15 cellular contexts compared by ENCODE assay signal in the genomic region with DNA sequence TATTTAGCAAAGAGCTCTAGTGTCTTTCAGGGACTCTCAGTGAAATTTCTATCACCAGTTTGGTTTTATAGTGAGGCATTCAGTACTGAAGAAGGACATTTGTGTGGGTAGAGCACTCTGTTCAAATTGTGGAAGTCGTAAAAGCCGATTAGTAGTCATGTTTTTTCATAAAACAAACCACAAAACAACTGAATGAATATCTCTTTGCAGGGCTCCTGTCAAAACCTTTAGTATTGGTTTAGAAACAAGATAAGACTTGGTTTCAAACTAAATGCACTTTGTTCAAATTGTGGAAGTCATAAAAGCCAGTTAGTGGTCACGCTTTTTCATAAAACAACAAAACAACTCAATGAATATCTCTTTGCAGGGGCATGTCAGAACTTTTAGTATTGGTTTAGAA. TPM values are rescaled to one million over a fixed set of nuclear protein-coding genes. Genes with fewer than 3 reads are reported as not detected.
DNase-seq lines count a peak whose midpoint lies in the region; ATAC-seq and TF ChIP-seq lines count a peak whose summit lies in the region.
"Had no signal": no experiment of that assay in that cellular context is flagged by ENCODE, and none has a peak within 500 bp of the region (broad histone marks: within the 10 kb centered on the region; RNA-seq: fewer than 3 reads in every experiment).

No MANE protein-coding gene starts in this region.

- H3K27ac Mint-ChIP-seq in nephron, result peak overlapping the region; percentile 9 to 15 (median 12)
- no peak overlapping the region for H3K27ac Mint-ChIP-seq in activated CD4-positive, alpha-beta T cell treated with anti-CD3 and anti-CD28 coated beads, Interleukin-2, amount 10 ng/mL, durations not matched to agents 24 days and 14 days
- H3K27ac Mint-ChIP-seq: IgD-negative memory B cell had no signal

- peaks cover 7% of the 10 kb centered on the region for H3K9me3 Mint-ChIP-seq in nephron
- no peaks in the 10 kb centered on the region for H3K9me3 Mint-ChIP-seq in activated CD4-positive, alpha-beta T cell treated with anti-CD3 and anti-CD28 coated beads, Interleukin-2, amount 10 ng/mL, durations not matched to agents 24 days and 14 days

- peaks cover 12% of the 10 kb centered on the region for H3K4me1 Mint-ChIP-seq in nephron
- no peaks in the 10 kb centered on the region for H3K4me1 Mint-ChIP-seq in activated CD4-positive, alpha-beta T cell treated with anti-CD3 and anti-CD28 coated beads, Interleukin-2, amount 10 ng/mL, durations not matched to agents 24 days and 14 days
- H3K4me1 Mint-ChIP-seq: IgD-negative memory B cell had no signal

- no peak overlapping the region for H3K4me3 Mint-ChIP-seq in nephron
- H3K4me3 Mint-ChIP-seq in activated CD4-positive, alpha-beta T cell treated with anti-CD3 and anti-CD28 coated beads, Interleukin-2, amount 10 ng/mL, durations not matched to agents 24 days and 14 days, result no peak overlapping the region
- H3K4me3 Mint-ChIP-seq: IgD-negative memory B cell had no signal

- in situ Hi-C loops in KBM-7 (cut with MboI; ENCODE audit: low pct_unique_long_range_greater_than_20kb, low sequenced_read_pairs), result no loop called here

- no peak for TF ChIP-seq CTCF in nephron (IDR thresholded peaks at IDR 0.05; ENCODE audit: unreplicated experiment in 3 of 3)

- intact Hi-C loops in activated CD4-positive, alpha-beta T cell treated with anti-CD3 and anti-CD28 coated beads, Interleukin-2, amount 10 ng/mL, durations not matched to agents 24 days and 14 days (cut with micrococcal nuclease), result no loop called here

- H3K36me3 Mint-ChIP-seq in nephron (ENCODE audit: low read depth), result peaks cover 3% of the 10 kb centered on the region
- no peaks in the 10 kb centered on the region for H3K36me3 Mint-ChIP-seq in activated CD4-positive, alpha-beta T cell treated with anti-CD3 and anti-CD28 coated beads, Interleukin-2, amount 10 ng/mL, durations not matched to agents 24 days and 14 days (ENCODE audit: low read depth)
- H3K36me3 Mint-ChIP-seq: IgD-negative memory B cell had no signal

- DNase-seq in KBM-7 (peak; percentile 86), NCI-H226 (no peak), iPS-NIHi11 (ENCODE audit: low spot score) (no peak)
- no peak for DNase-seq in activated CD4-positive, alpha-beta T cell treated with anti-CD3 and anti-CD28 coated beads, Interleukin-2, amount 10 ng/mL, durations not matched to agents 24 days and 14 days
- DNase-seq: activated T-cell treated with anti-CD3 and anti-CD28 coated beads, Interleukin-2, amount 50 U/mL, for 48 hours; NCI-H748 treated with DMSO at 0.1 percent for 48 hours; stimulated activated CD4-positive, alpha-beta T cell treated with anti-CD3 and anti-CD28 coated beads, Interleukin-1b, Interleukin-23, amount 100 ng/mL, for 48 hours had no signal

- ATAC-seq in GM19025 (IDR thresholded peaks at IDR 0.05; ENCODE audit: low read depth, unreplicated experiment) (peak; percentile 86), HG02763 (IDR thresholded peaks at IDR 0.05; ENCODE audit: unreplicated experiment) (peak; percentile 72), HG03159 (IDR thresholded peaks at IDR 0.05; ENCODE audit: unreplicated experiment) (no peak)

- no peaks in the 10 kb centered on the region for H3K27me3 Mint-ChIP-seq in nephron (ENCODE audit: low read depth)
- peaks cover 1% of the 10 kb centered on the region for H3K27me3 Mint-ChIP-seq in activated CD4-positive, alpha-beta T cell treated with anti-CD3 and anti-CD28 coated beads, Interleukin-2, amount 10 ng/mL, durations not matched to agents 24 days and 14 days

RNA-seq across cellular contexts. Expression of a gene that starts 23.8 kb away (rescaled TPM):
- not detected in 2 replicates for total RNA-seq in activated CD4-positive, alpha-beta T cell treated with anti-CD3 and anti-CD28 coated beads, Interleukin-2, amount 10 ng/mL, durations not matched to agents 24 days and 14 days
- total RNA-seq: fibroblast of lung; T-helper 2 cell treated with Interferon-gamma antibody and Interleukin-4, amounts not matched to agents 100 ng/mL and 5 ng/mL, for 36 hours had no signal

RNA-seq across cellular contexts. Expression of a gene that starts 59.7 kb away (rescaled TPM):
- not detected in 2 replicates for total RNA-seq in activated CD4-positive, alpha-beta T cell treated with anti-CD3 and anti-CD28 coated beads, Interleukin-2, amount 10 ng/mL, durations not matched to agents 24 days and 14 days
- total RNA-seq: fibroblast of lung; kidney epithelial cell; T-helper 2 cell treated with Interferon-gamma antibody and Interleukin-4, amounts not matched to agents 100 ng/mL and 5 ng/mL, for 36 hours had no signal
